27 cellular contexts compared by ENCODE assay signal in the genomic region with DNA sequence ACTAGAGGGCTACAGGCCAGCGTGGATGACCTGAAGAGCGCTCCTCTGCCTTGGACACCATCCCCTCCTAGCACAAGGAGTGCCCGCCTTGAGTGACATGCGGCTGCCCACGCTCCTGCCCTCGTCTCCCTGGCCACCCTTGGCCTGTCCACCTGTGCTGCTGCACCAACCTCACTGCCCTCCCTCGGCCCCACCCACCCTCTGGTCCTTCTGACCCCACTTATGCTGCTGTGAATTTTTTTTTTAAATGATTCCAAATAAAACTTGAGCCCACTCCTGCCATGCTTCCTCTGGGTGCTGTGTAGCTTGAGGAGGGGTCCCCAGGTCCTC. TPM values are rescaled to one million over a fixed set of nuclear protein-coding genes. Genes with fewer than 3 reads are reported as not detected.
A peak's percentile ranks its signal among the peaks of the same experiment; 100 is the strongest.
DNase-seq lines count a peak whose midpoint lies in the region; ATAC-seq and TF ChIP-seq lines count a peak whose summit lies in the region.
"Had no signal": no experiment of that assay in that cellular context is flagged by ENCODE, and none has a peak within 500 bp of the region (broad histone marks: within the 10 kb centered on the region; RNA-seq: fewer than 3 reads in every experiment).

No MANE protein-coding gene starts in this region.

- no peaks in the 10 kb centered on the region for H4K20me1 ChIP-seq in OCI-LY3 (ENCODE audit: insufficient read depth, low read length)
- H4K20me1 ChIP-seq: BLaER1 treated with 17β-estradiol and CSF1 and Interleukin-3, amounts not matched to agents 10 nM and 100 nM had no signal

- TF ChIP-seq CTCF in OCI-LY3 (IDR thresholded peaks at IDR 0.05; ENCODE audit: low read depth, low read length) (no peak), spleen (IDR thresholded peaks at IDR 0.05 in 8 of 11, conservative IDR thresholded peaks at IDR 0.05 in 3 of 11) (no peak)

- H3K9ac ChIP-seq in OCI-LY3 (ENCODE audit: low read length): peak overlapping the region; percentile 100

- no peaks in the 10 kb centered on the region for H3K9me3 ChIP-seq in OCI-LY3 (ENCODE audit: insufficient read depth, low read length)
- no peaks in the 10 kb centered on the region for H3K9me3 ChIP-seq in spleen
- H3K9me3 ChIP-seq: A549; BLaER1 treated with 17β-estradiol and CSF1 and Interleukin-3, amounts not matched to agents 10 nM and 100 nM; SJSA1 had no signal

- H3K4me3 ChIP-seq in OCI-LY3 (ENCODE audit: low read length): no peak overlapping the region
- H3K4me3 ChIP-seq in spleen: no peak overlapping the region
- H3K4me3 ChIP-seq: A549; BLaER1 treated with 17β-estradiol and CSF1 and Interleukin-3, amounts not matched to agents 10 nM and 100 nM; K562; SJSA1 had no signal

- peak overlapping the region; percentile 53 for H3K4me2 ChIP-seq in OCI-LY3 (ENCODE audit: low read length)
- H3K4me2 ChIP-seq: A549 had no signal

- H2AFZ ChIP-seq in OCI-LY3 (ENCODE audit: low read depth, low read length): no peak overlapping the region

- DNase-seq in D341Med (ENCODE audit: low spot score) (peak; percentile 1), mesenteric fat pad (ENCODE audit: low spot score) (peak; percentile 81), spleen (peak; percentile 59), DMS79 treated with DMSO at 0.1 percent for 48 hours (lab: John Stamatoyannopoulos, UW) (no peak)
- DNase-seq in activated T-cell treated with anti-CD3 and anti-CD28 coated beads, Interleukin-2, amount 50 U/mL, for 1 hour: no peak
- DNase-seq: AML-193, COR-L47, DMS 273 treated with DMSO at 0.1 percent for 48 hours, DMS79, GF-D8, NCI-H1105 treated with DMSO at 0.1 percent for 48 hours, NCI-H146, NCI-H1930, NCI-H446, NCI-H524 treated with DMSO at 0.1 percent for 48 hours, NCI-H774, PC-3 had no signal

- no peak for ATAC-seq in esophagus mucosa
- ATAC-seq: A549, K562, PC-3 had no signal

- H3K79me2 ChIP-seq in OCI-LY3 (ENCODE audit: low read length): peaks cover 43% of the 10 kb centered on the region

- H3K4me1 ChIP-seq in OCI-LY3 (ENCODE audit: low read length): peaks cover 82% of the 10 kb centered on the region
- peaks cover 23 to 62% (median 50%) of the 10 kb centered on the region in 6 donors for H3K4me1 ChIP-seq in spleen

- intact Hi-C loops in spleen (cut with DNase I; ENCODE audit: low total_unique reads): no loop called here

- H3K36me3 ChIP-seq in OCI-LY3 (replicated peaks; ENCODE audit: low read depth, low read length) (peaks cover 17% of the 10 kb centered on the region), spleen (peaks cover 0 to 20% (median 0%) of the 10 kb centered on the region in 6 donors)
- H3K36me3 ChIP-seq: BLaER1 treated with 17β-estradiol and CSF1 and Interleukin-3, amounts not matched to agents 10 nM and 100 nM; SJSA1 had no signal

- 80 to 91% (median 88%) methylated on average over 5 to 7 of the region's 7 CpGs for WGBS in spleen, 5 donors

- TF ChIP-seq POLR2A in spleen (IDR thresholded peaks at IDR 0.05): no peak

- H3K27ac ChIP-seq in OCI-LY3 (ENCODE audit: low read length): peak overlapping the region; percentile 100
- H3K27ac ChIP-seq in spleen: no peak overlapping the region
- H3K27ac ChIP-seq: A549, HL-60, SJSA1 had no signal

- H3K27me3 ChIP-seq in OCI-LY3 (ENCODE audit: low read depth, low read length) (no peaks in the 10 kb centered on the region), spleen (replicated peaks in 1 of 7) (peaks cover 0 to 27% (median 0%) of the 10 kb centered on the region in 7 donors)
- H3K27me3 ChIP-seq: SJSA1 had no signal

RNA-seq across cellular contexts. Expression of gene SNCG, which starts 4.5 kb away (rescaled TPM):
- total RNA-seq in mesenteric fat pad (265 TPM), spleen (10 to 100 TPM; 19.9 to 83.0 (median 69.4) TPM), esophagus mucosa (8.2 TPM)
- 100 to 1,000 TPM in 1 of 3 donors, 10 to 100 TPM in 2; 84.3 to 127 (median 98.9) TPM for polyA plus RNA-seq in spleen
- total RNA-seq: CD4-positive, alpha-beta T cell had no signal

RNA-seq across cellular contexts. Expression of gene ADIRF, which starts 5.3 kb away (rescaled TPM):
- 543 TPM for total RNA-seq in mesenteric fat pad
- total RNA-seq in spleen: 100 to 1,000 TPM in 1 of 7 donors, 10 to 100 TPM in 6; 23.9 to 139 (median 50.7) TPM
- polyA plus RNA-seq in spleen: 10 to 100 TPM; 61.6 to 84.5 (median 73.5) TPM
- 46.1 TPM for total RNA-seq in esophagus mucosa
- total RNA-seq: CD4-positive, alpha-beta T cell; K562; SJSA1 had no signal
- polyA plus RNA-seq: A549 had no signal

RNA-seq across cellular contexts. Expression of gene MMRN2, which starts 5.5 kb away (rescaled TPM):
- total RNA-seq in mesenteric fat pad: 78.4 TPM
- 100 to 1,000 TPM in 1 of 7 donors, 10 to 100 TPM in 6; 54.2 to 120 (median 81.0) TPM for total RNA-seq in spleen
- polyA plus RNA-seq in spleen: 10 to 100 TPM in 1 of 3 donors, 1 to 10 TPM in 2; 4.8 to 10.3 (median 5.9) TPM
- 9.0 TPM for total RNA-seq in esophagus mucosa

RNA-seq across cellular contexts. Expression of gene FAM25A, which starts 57.1 kb away (rescaled TPM):
- total RNA-seq in mesenteric fat pad (not detected), spleen (not detected), esophagus mucosa (29.4 TPM)
- not detected for polyA plus RNA-seq in spleen
- total RNA-seq: CD4-positive, alpha-beta T cell; K562; LHCN-M2; MCF 10A; SJSA1 had no signal
- polyA plus RNA-seq: A549, K562 had no signal

Comparison
In these comparisons a context has a peak if more than half of its experiments do, and no peak if none do; other contexts are left out.
1. DNase-seq: peak in D341Med (single experiment), mesenteric fat pad (single experiment) and spleen (single experiment); none in activated T-cell treated with anti-CD3 and anti-CD28 coated beads, Interleukin-2, amount 50 U/mL, for 1 hour (single experiment) and DMS79 treated with DMSO at 0.1 percent for 48 hours (single experiment).